Comparison of ENCODE assay signal across 23 cellular contexts in the genomic region with DNA sequence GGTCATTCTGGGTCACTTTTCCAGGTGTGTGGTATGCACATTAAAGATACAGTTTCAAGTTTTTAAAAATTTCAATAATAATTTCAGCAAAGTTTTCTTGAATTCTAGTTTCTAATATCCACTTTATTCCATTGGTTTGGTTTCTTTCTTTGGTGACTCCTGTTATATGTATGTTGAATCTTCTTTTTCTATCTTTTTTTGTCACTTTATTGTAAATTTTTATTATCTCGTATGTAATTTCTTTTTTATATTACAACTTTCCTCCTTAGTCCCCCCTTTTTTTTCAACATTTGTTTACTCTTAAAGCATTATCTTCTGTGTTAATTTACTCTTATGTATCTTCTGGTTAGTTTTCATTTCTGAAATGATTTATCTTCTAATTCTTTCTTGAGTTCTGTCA.
"Had no signal": no experiment of that assay in that cellular context is flagged by ENCODE, and none has a peak within 500 bp of the region (broad histone marks: within the 10 kb centered on the region; RNA-seq: fewer than 3 reads in every experiment).

No MANE protein-coding gene starts in this region.

- H3K27me3 Mint-ChIP-seq: naive B cell; natural killer cell treated with Interleukin-12 subunit alpha and Interleukin-12 subunit beta and Interleukin-15 and Interleukin-18, amount 100 ng/mL, for 72 hours; progenitor cell of endocrine pancreas; stimulated activated naive B cell treated with anti-CD40 and anti-IgM and Interleukin-4, amounts not matched to agents 10 μg/mL and 1 μg/mL and 100 μg/mL, for 72 hours; stimulated activated naive CD8-positive, alpha-beta T cell treated with anti-CD3 and anti-CD28 coated beads, Interleukin-15, Interleukin-2, amounts not matched to agents 100 ng/mL and 50 ng/mL, for 24 hours had no signal

- H3K4me1 Mint-ChIP-seq: stimulated activated naive B cell treated with anti-CD40 and anti-IgM and Interleukin-4, amounts not matched to agents 10 μg/mL and 1 μg/mL and 100 μg/mL, for 72 hours had no signal

- DNase-seq: dermis blood vessel endothelial cell; effector memory CD4-positive, alpha-beta T cell; erythroblast; esophagus squamous epithelium; gastrocnemius medialis; head of caudate nucleus; left cardiac atrium; left lung; mesenchymal stem cell; mucosa of descending colon; naive B cell; right lobe of liver; small intestine; stimulated activated CD4-positive, alpha-beta T cell treated with anti-CD3 and anti-CD28 coated beads, Interleukin-15, amount 100 ng/mL, for 24 hours; stimulated activated CD4-positive, alpha-beta T cell treated with anti-CD3 and anti-CD28 coated beads, Interleukin-2, amount 100 ng/mL, for 48 hours; stimulated activated naive B cell treated with anti-CD40 and anti-IgM and Interleukin-4, amounts not matched to agents 10 μg/mL and 1 μg/mL and 100 μg/mL, for 72 hours; upper lobe of left lung had no signal

- ATAC-seq: gastrocnemius medialis; left cardiac atrium; left lung; mucosa of descending colon; natural killer cell treated with Interleukin-12 subunit alpha and Interleukin-12 subunit beta and Interleukin-15 and Interleukin-18, amount 100 ng/mL, for 72 hours; right lobe of liver; stimulated activated naive B cell treated with anti-CD40 and anti-IgM and Interleukin-4, amounts not matched to agents 10 μg/mL and 1 μg/mL and 100 μg/mL, for 72 hours had no signal

- H3K9me3 Mint-ChIP-seq: neural crest cell; stimulated activated naive CD8-positive, alpha-beta T cell treated with anti-CD3 and anti-CD28 coated beads, Interleukin-15, Interleukin-2, amounts not matched to agents 100 ng/mL and 50 ng/mL, for 24 hours had no signal

- H3K27ac Mint-ChIP-seq: mesothelial cell of epicardium; natural killer cell treated with Interleukin-12 subunit alpha and Interleukin-12 subunit beta and Interleukin-15 and Interleukin-18, amount 100 ng/mL, for 72 hours; progenitor cell of endocrine pancreas; stimulated activated naive B cell treated with anti-CD40 and anti-IgM and Interleukin-4, amounts not matched to agents 10 μg/mL and 1 μg/mL and 100 μg/mL, for 72 hours; stimulated activated naive CD8-positive, alpha-beta T cell treated with anti-CD3 and anti-CD28 coated beads, Interleukin-15, Interleukin-2, amounts not matched to agents 100 ng/mL and 50 ng/mL, for 24 hours had no signal

- FAIRE-seq: urothelium cell line had no signal

- H3K4me3 Mint-ChIP-seq: mesothelial cell of epicardium; naive B cell; natural killer cell treated with Interleukin-12 subunit alpha and Interleukin-12 subunit beta and Interleukin-15 and Interleukin-18, amount 100 ng/mL, for 72 hours; neural crest cell; stimulated activated naive B cell treated with anti-CD40 and anti-IgM and Interleukin-4, amounts not matched to agents 10 μg/mL and 1 μg/mL and 100 μg/mL, for 72 hours; stimulated activated naive CD8-positive, alpha-beta T cell treated with anti-CD3 and anti-CD28 coated beads, Interleukin-15, Interleukin-2, amounts not matched to agents 100 ng/mL and 50 ng/mL, for 24 hours had no signal
